ENCODE assay signal across 14 cellular contexts in the genomic region with DNA sequence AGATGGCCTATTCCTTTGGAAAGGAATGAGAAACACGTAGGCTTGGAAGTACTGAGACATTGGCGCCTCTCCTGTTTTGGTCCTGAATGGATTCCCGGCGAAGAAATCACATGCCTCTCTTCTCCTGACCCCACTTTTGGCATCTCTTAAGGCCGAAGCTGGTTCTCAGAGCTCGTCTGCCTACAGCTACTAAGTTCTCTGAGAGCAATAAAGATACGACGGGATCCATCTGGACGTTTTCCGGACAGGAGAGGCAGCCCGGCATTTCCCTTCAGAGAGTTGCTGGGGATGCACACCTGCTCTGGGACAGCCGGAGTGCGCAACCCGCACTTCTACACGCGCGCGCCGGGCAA.
DNase-seq lines count a peak whose midpoint lies in the region; ATAC-seq and TF ChIP-seq lines count a peak whose summit lies in the region.
"Had no signal": no experiment of that assay in that cellular context is flagged by ENCODE, and none has a peak within 500 bp of the region (broad histone marks: within the 10 kb centered on the region; RNA-seq: fewer than 3 reads in every experiment).

No MANE protein-coding gene starts in this region.

- 13 to 30% methylated on average over 2 to 7 of the region's 19 CpGs for WGBS in gastroesophageal sphincter (ENCODE audit: low coverage in 1 of 2), 2 donors
- WGBS in psoas muscle, 3 donors: 11 to 12% (median 12%) methylated on average over 19 of the region's 19 CpGs
- WGBS in ovary, 3 donors: 4 to 5% (median 5%) methylated on average over 19 of the region's 19 CpGs

- H3K4me3 ChIP-seq in NT2/D1 (ENCODE audit: insufficient read length, low read depth) (peak overlapping the region; percentile 54), gastroesophageal sphincter (peak overlapping the region; percentile 25 to 50), psoas muscle (peak overlapping the region; percentile 54), ovary (no peak overlapping the region), Karpas-422 (ENCODE audit: low read length) (no peak overlapping the region)
- H3K4me3 ChIP-seq: SK-N-MC had no signal

- H3K36me3 ChIP-seq in ES-I3 (ENCODE audit: insufficient read depth, low read length) (no peaks in the 10 kb centered on the region), NT2/D1 (ENCODE audit: insufficient read depth, insufficient read length, low read length) (no peaks in the 10 kb centered on the region), gastroesophageal sphincter (no peaks in the 10 kb centered on the region), psoas muscle (ENCODE audit: insufficient read depth in 1 of 2, low read depth in 1 of 2) (no peaks in the 10 kb centered on the region), ovary (no peaks in the 10 kb centered on the region), Karpas-422 (ENCODE audit: insufficient read depth, low read length) (no peaks in the 10 kb centered on the region)

- H2AFZ ChIP-seq in Karpas-422 (ENCODE audit: low read length): no peak overlapping the region

- no peaks in the 10 kb centered on the region for H3K9me2 ChIP-seq in Karpas-422 (replicated peaks; ENCODE audit: insufficient read depth, low read length)

- H3K4me1 ChIP-seq in ES-I3 (ENCODE audit: insufficient read depth, low read length) (peaks cover 3% of the 10 kb centered on the region; the same call in 1 of the 2 replicates), NT2/D1 (ENCODE audit: insufficient read depth, insufficient read length) (no peaks in the 10 kb centered on the region), gastroesophageal sphincter (peaks cover 0 to 14% (median 7%) of the 10 kb centered on the region in 3 donors), psoas muscle (peaks cover 5% of the 10 kb centered on the region), ovary (ENCODE audit: insufficient read depth) (peaks cover 4% of the 10 kb centered on the region), Karpas-422 (ENCODE audit: low read length) (no peaks in the 10 kb centered on the region)

- peaks cover 44% of the 10 kb centered on the region for H3K27me3 ChIP-seq in NT2/D1 (ENCODE audit: insufficient read depth, insufficient read length)
- H3K27me3 ChIP-seq in gastroesophageal sphincter: peaks cover 21% of the 10 kb centered on the region
- peaks cover 0 to 30% (median 4%) of the 10 kb centered on the region in 3 donors for H3K27me3 ChIP-seq in psoas muscle (ENCODE audit: insufficient read depth in 3 of 3, low read length in 2 of 3)
- no peaks in the 10 kb centered on the region for H3K27me3 ChIP-seq in ovary
- no peaks in the 10 kb centered on the region for H3K27me3 ChIP-seq in Karpas-422 (ENCODE audit: low read length)

- H3K9me3 ChIP-seq in ES-I3 (ENCODE audit: control insufficient read depth, insufficient read depth, low read length) (no peaks in the 10 kb centered on the region), NT2/D1 (ENCODE audit: insufficient read depth, low read length) (no peaks in the 10 kb centered on the region), gastroesophageal sphincter (no peaks in the 10 kb centered on the region), psoas muscle (no peaks in the 10 kb centered on the region), ovary (no peaks in the 10 kb centered on the region), Karpas-422 (ENCODE audit: low read length) (no peaks in the 10 kb centered on the region)

- H3K27ac ChIP-seq in gastroesophageal sphincter (no peak overlapping the region), psoas muscle (no peak overlapping the region), ovary (no peak overlapping the region), Karpas-422 (ENCODE audit: low read length) (no peak overlapping the region)
- H3K27ac ChIP-seq: KMS-11, SK-N-MC had no signal

- intact Hi-C loops in psoas muscle (cut with DNase I): loop anchor here (5.0 kb wide), 2 partner anchors 323 to 937 kb away; no protein-coding TSS in a partner anchor
- intact Hi-C loops in ovary (cut with DNase I): no loop called here

- ATAC-seq in gastroesophageal sphincter (no peak), psoas muscle (peak in 1 of 4 donors; percentile 12)
- ATAC-seq: stimulated activated memory B cell treated with anti-CD40 and anti-IgM and Interleukin-4, amounts not matched to agents 10 μg/mL and 1 μg/mL and 100 μg/mL, for 72 hours had no signal

- TF ChIP-seq CTCF in gastroesophageal sphincter (IDR thresholded peaks at IDR 0.05) (no peak), psoas muscle (IDR thresholded peaks at IDR 0.05) (no peak), ovary (IDR thresholded peaks at IDR 0.05) (no peak)

- peak overlapping the region; percentile 70; the same call in 1 of the 2 replicates for H3K9ac ChIP-seq in ES-I3 (ENCODE audit: low read depth, low read length)
- H3K9ac ChIP-seq in NT2/D1 (ENCODE audit: insufficient read length, low read depth): no peak overlapping the region
- H3K9ac ChIP-seq in Karpas-422 (ENCODE audit: low read length): no peak overlapping the region
- H3K9ac ChIP-seq: KMS-11 had no signal

- DNase-seq in NT2/D1 (ENCODE audit: low read depth, low spot score) (no peak), psoas muscle (no peak), ovary (no peak), Karpas-422 (no peak)
- DNase-seq in activated effector memory CD4-positive, alpha-beta T cell treated with Interleukin-2 at 50 U/mL for 16 hours: no peak
- DNase-seq in effector CD8-positive, alpha-beta T cell (lab: John Stamatoyannopoulos, UW): no peak
- DNase-seq: activated gamma-delta T cell treated with Interleukin-2 at 50 U/mL for 16 hours, HFFc6, NCI-H2081 treated with DMSO at 0.1 percent for 48 hours had no signal

- H3K79me2 ChIP-seq in Karpas-422 (ENCODE audit: low read length): no peaks in the 10 kb centered on the region

- TF ChIP-seq POLR2A in gastroesophageal sphincter (IDR thresholded peaks at IDR 0.05) (no peak), ovary (IDR thresholded peaks at IDR 0.05) (no peak)

- H4K20me1 ChIP-seq in Karpas-422 (ENCODE audit: insufficient read depth, low read depth, low read length): no peaks in the 10 kb centered on the region

- TF ChIP-seq EP300 in gastroesophageal sphincter (IDR thresholded peaks at IDR 0.05) (no peak), ovary (IDR thresholded peaks at IDR 0.05) (no peak)

- no peak overlapping the region for H3K4me2 ChIP-seq in Karpas-422 (ENCODE audit: low read depth, low read length, poor library complexity, severe bottlenecking)
- H3K4me2 ChIP-seq: KMS-11 had no signal

Comparison
In these comparisons a context has a peak if more than half of its experiments do, and no peak if none do; other contexts are left out.
1. H3K4me3 ChIP-seq: peak in NT2/D1 (single experiment), gastroesophageal sphincter (2 of 2) and psoas muscle (single experiment); none in ovary (single experiment) and Karpas-422 (single experiment).
2. intact Hi-C loops: an anchor here in psoas muscle (5.0 kb wide); none called in ovary.